In the genomic region with DNA sequence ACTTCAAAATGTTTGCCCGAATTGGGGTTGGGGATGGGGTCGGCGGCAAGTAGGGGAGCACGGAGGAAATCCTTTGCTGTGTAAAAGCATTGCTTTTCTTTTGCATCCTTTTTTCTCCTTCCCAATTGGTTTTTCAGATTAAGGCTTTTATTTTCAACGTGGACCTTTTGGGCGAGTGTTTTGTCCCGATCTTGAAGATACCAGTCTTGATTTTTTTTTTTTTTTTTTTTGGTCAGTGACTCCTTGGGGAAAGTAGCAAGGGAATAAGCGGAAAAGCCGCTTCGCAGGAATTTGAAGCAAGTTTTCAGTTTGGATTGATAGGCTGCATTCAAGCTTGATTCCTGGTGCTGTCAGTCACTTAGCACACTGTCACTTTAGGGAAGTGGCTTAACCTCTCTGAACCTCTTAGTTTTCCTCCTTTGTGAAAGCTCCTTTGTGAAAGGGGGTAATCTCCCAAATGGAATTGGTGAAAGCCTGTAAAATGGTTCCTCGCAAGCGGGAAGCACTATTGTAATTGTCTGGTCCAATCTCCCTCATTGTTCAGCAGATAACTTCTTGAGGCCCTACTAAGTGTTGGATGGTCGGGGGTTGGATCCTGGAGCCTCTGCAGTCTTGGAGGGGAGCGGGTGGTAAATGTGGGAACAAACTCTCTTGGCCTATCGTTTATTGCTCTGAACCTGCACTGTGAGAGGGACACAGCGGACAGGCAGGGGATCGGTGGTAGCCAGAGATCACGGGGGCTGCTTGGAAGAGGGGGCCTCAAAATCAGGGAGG, we compare ENCODE assay signal across 1 cellular context.
TF ChIP-seq lines count a peak whose summit lies in the region.

No MANE protein-coding gene starts in this region.

TF ChIP-seq in HEK293, 187 proteins besides CTCF, POLR2A, EP300 and RAD21:
- TF ChIP-seq, protein P1, sequence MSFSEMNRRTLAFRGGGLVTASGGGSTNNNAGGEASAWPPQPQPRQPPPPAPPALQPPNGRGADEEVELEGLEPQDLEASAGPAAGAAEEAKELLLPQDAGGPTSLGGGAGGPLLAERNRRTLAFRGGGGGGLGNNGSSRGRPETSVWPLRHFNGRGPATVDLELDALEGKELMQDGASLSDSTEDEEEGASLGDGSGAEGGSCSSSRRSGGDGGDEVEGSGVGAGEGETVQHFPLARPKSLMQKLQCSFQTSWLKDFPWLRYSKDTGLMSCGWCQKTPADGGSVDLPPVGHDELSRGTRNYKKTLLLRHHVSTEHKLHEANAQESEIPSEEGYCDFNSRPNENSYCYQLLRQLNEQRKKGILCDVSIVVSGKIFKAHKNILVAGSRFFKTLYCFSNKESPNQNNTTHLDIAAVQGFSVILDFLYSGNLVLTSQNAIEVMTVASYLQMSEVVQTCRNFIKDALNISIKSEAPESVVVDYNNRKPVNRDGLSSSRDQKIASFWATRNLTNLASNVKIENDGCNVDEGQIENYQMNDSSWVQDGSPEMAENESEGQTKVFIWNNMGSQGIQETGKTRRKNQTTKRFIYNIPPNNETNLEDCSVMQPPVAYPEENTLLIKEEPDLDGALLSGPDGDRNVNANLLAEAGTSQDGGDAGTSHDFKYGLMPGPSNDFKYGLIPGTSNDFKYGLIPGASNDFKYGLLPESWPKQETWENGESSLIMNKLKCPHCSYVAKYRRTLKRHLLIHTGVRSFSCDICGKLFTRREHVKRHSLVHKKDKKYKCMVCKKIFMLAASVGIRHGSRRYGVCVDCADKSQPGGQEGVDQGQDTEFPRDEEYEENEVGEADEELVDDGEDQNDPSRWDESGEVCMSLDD (tag by site-specific recombination; IDR thresholded peaks at IDR 0.05) = no peak
- TF ChIP-seq, protein P2, sequence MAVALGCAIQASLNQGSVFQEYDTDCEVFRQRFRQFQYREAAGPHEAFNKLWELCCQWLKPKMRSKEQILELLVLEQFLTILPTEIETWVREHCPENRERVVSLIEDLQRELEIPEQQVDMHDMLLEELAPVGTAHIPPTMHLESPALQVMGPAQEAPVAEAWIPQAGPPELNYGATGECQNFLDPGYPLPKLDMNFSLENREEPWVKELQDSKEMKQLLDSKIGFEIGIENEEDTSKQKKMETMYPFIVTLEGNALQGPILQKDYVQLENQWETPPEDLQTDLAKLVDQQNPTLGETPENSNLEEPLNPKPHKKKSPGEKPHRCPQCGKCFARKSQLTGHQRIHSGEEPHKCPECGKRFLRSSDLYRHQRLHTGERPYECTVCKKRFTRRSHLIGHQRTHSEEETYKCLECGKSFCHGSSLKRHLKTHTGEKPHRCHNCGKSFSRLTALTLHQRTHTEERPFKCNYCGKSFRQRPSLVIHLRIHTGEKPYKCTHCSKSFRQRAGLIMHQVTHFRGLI (tag by site-specific recombination; IDR thresholded peaks at IDR 0.05) = no peak
- TF ChIP-seq, protein P3, sequence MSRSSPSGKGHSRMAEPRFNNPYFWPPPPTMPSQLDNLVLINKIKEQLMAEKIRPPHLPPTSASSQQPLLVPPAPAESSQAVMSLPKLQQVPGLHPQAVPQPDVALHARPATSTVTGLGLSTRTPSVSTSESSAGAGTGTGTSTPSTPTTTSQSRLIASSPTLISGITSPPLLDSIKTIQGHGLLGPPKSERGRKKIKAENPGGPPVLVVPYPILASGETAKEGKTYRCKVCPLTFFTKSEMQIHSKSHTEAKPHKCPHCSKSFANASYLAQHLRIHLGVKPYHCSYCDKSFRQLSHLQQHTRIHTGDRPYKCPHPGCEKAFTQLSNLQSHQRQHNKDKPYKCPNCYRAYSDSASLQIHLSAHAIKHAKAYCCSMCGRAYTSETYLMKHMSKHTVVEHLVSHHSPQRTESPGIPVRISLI (tag by site-specific recombination; IDR thresholded peaks at IDR 0.05) = peak; percentile 82
- TF ChIP-seq, protein P4, sequence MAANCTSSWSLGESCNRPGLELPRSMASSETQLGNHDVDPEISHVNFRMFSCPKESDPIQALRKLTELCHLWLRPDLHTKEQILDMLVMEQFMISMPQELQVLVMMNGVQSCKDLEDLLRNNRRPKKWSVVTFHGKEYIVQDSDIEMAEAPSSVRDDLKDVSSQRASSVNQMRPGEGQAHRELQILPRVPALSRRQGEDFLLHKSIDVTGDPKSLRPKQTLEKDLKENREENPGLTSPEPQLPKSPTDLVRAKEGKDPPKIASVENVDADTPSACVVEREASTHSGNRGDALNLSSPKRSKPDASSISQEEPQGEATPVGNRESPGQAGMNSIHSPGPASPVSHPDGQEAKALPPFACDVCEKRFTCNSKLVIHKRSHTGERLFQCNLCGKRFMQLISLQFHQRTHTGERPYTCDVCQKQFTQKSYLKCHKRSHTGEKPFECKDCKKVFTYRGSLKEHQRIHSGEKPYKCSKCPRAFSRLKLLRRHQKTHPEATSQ (tag by site-specific recombination; IDR thresholded peaks at IDR 0.05) = no peak
- TF ChIP-seq, protein P5, sequence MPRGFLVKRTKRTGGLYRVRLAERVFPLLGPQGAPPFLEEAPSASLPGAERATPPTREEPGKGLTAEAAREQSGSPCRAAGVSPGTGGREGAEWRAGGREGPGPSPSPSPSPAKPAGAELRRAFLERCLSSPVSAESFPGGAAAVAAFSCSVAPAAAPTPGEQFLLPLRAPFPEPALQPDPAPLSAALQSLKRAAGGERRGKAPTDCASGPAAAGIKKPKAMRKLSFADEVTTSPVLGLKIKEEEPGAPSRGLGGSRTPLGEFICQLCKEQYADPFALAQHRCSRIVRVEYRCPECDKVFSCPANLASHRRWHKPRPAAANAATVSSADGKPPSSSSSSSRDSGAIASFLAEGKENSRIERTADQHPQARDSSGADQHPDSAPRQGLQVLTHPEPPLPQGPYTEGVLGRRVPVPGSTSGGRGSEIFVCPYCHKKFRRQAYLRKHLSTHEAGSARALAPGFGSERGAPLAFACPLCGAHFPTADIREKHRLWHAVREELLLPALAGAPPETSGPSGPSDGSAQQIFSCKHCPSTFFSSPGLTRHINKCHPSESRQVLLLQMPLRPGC (tag by site-specific recombination; IDR thresholded peaks at IDR 0.05) = no peak
- TF ChIP-seq PRDM1 (tag by site-specific recombination; IDR thresholded peaks at IDR 0.05) (peak; percentile 93), ZNF707 (tag by site-specific recombination; IDR thresholded peaks at IDR 0.05) (no peak), ZNF501 (tag by site-specific recombination; IDR thresholded peaks at IDR 0.05) (no peak), GLI2 (tag by site-specific recombination; IDR thresholded peaks at IDR 0.05; ENCODE audit: borderline replicate concordance, low read depth) (no peak), ZNF366 (tag by site-specific recombination; conservative IDR thresholded peaks at IDR 0.05) (no peak), ZNF335 (tag by site-specific recombination; conservative IDR thresholded peaks at IDR 0.05) (peak; percentile 39; the same call in 1 of the 2 replicates), ZNF785 (tag by site-specific recombination; IDR thresholded peaks at IDR 0.05) (no peak), ZNF48 (tag by site-specific recombination; IDR thresholded peaks at IDR 0.05) (no peak), ZNF768 (tag by site-specific recombination; IDR thresholded peaks at IDR 0.05) (peak; percentile 73; the same call in 1 of the 2 replicates)
